Comparison of ENCODE assay signal across 8 cellular contexts in the genomic region with DNA sequence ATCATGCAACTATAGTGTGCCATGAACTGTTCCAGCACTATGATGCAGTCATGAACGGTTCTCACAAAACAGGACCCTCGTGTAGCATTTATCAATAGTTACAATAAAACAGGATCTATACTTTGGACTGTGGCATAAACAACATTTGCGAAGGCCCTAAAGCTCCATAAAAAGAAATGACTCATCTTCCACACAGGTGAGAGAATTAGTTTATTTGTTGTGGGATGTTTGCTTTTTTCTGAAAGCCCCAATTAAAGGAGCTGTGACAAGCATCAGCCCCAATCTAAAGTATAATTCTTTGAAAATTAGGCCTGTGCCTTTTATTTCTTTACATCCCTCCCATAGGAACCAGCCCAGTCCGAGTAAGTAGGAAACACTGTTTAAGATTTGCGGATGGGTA. TPM values are rescaled to one million over a fixed set of nuclear protein-coding genes. Genes with fewer than 3 reads are reported as not detected.
"Had no signal": no experiment of that assay in that cellular context is flagged by ENCODE, and none has a peak within 500 bp of the region (broad histone marks: within the 10 kb centered on the region; RNA-seq: fewer than 3 reads in every experiment).

No MANE protein-coding gene starts in this region.

- FAIRE-seq: H1, H54, HTR-8/SVneo had no signal

- DNase-seq: H9, HCEC 1CT, IMR-90 had no signal

- ATAC-seq: GM23338 had no signal

- H3K4me3 ChIP-seq: GM23338 had no signal

RNA-seq across cellular contexts. Expression of gene PAMR1, which starts 51.4 kb away (rescaled TPM):
- total RNA-seq: HT-29 had no signal

RNA-seq across cellular contexts. Expression of gene SLC1A2, which starts 54.6 kb away (rescaled TPM):
- total RNA-seq: HT-29 had no signal
